ENCODE assay signal across 12 cellular contexts in the genomic region with DNA sequence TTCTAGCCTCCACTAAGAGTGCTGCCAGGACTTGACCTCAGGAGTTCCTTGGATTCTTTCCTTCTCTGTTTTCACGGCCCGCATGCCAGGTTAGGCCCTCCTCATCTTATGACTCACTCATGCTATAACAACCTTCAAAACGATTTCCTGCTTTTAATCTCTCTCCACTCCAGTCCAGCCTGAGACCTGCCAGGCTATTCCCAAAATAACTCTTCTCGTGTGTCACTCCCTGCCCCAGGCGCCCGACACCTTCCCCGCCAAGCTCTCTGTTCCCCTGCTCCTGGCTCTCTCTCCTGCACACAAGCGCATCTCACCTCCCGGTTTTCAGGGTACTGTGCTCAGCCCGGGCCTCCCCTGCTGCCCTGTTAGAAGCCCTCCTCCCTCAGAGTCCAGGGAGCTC.
DNase-seq lines count a peak whose midpoint lies in the region; ATAC-seq and TF ChIP-seq lines count a peak whose summit lies in the region.
"Had no signal": no experiment of that assay in that cellular context is flagged by ENCODE, and none has a peak within 500 bp of the region (broad histone marks: within the 10 kb centered on the region; RNA-seq: fewer than 3 reads in every experiment).

No MANE protein-coding gene starts in this region.

- H3K27ac Mint-ChIP-seq in naive thymus-derived CD4-positive, alpha-beta T cell, result no peak overlapping the region
- H3K27ac Mint-ChIP-seq: activated naive CD8-positive, alpha-beta T cell had no signal

- H3K27me3 ChIP-seq in GM23248 (replicated peaks; ENCODE audit: insufficient read depth) (peaks cover 40% of the 10 kb centered on the region), adipocyte (replicated peaks; ENCODE audit: control insufficient read depth, insufficient read depth, low read length) (peaks cover 77% of the 10 kb centered on the region), cardiac muscle cell (no peaks in the 10 kb centered on the region)
- H3K27me3 ChIP-seq in naive thymus-derived CD4-positive, alpha-beta T cell (ENCODE audit: control insufficient read depth in 2 of 2, insufficient read depth in 2 of 2, low read length in 2 of 2), result no peaks in the 10 kb centered on the region

- H3K27ac ChIP-seq in GM23248, result no peak overlapping the region
- peak overlapping the region; percentile 77 for H3K27ac ChIP-seq in cardiac muscle cell
- H3K27ac ChIP-seq in OCI-LY7 (ENCODE audit: low read depth, low read length, poor library complexity, severe bottlenecking), result no peak overlapping the region
- H3K27ac ChIP-seq in naive thymus-derived CD4-positive, alpha-beta T cell (ENCODE audit: low read depth, low read length), result no peak overlapping the region

- WGBS in GM23248 (ENCODE audit: low coverage in 1 of 2, low lambda C conversion rate in 2 of 2, missing lambda C conversion rate in 2 of 2), 2 experiments, result 41 to 49% methylated on average over 10 of the region's 10 CpGs

- intact Hi-C loops in OCI-LY7 (cut with micrococcal nuclease; ENCODE audit: unreplicated experiment), result no loop called here
- intact Hi-C loops in naive thymus-derived CD4-positive, alpha-beta T cell (cut with micrococcal nuclease), result no loop called here

- H3K4me1 ChIP-seq in GM23248 (ENCODE audit: insufficient read depth) (no peaks in the 10 kb centered on the region), adipocyte (ENCODE audit: control insufficient read depth, insufficient read depth, low read length) (no peaks in the 10 kb centered on the region), cardiac muscle cell (ENCODE audit: low read depth) (peaks cover 26% of the 10 kb centered on the region), OCI-LY7 (ENCODE audit: insufficient read depth, low read length, poor library complexity, severe bottlenecking) (no peaks in the 10 kb centered on the region)
- H3K4me1 ChIP-seq in naive thymus-derived CD4-positive, alpha-beta T cell (ENCODE audit: control insufficient read depth in 2 of 2, insufficient read depth in 2 of 2, low read length in 2 of 2), result no peaks in the 10 kb centered on the region

- H3K9me3 ChIP-seq in GM23248 (ENCODE audit: low read depth) (no peaks in the 10 kb centered on the region), adipocyte (ENCODE audit: control insufficient read depth, low read length) (no peaks in the 10 kb centered on the region), cardiac muscle cell (ENCODE audit: low read depth) (no peaks in the 10 kb centered on the region), OCI-LY7 (ENCODE audit: low read length) (no peaks in the 10 kb centered on the region)
- no peaks in the 10 kb centered on the region for H3K9me3 ChIP-seq in naive thymus-derived CD4-positive, alpha-beta T cell (ENCODE audit: control insufficient read depth in 2 of 3, low read length in 3 of 3)

- H3K4me1 Mint-ChIP-seq in naive thymus-derived CD4-positive, alpha-beta T cell, result peaks cover 0 to 2% (median 0%) of the 10 kb centered on the region in 7 donors

- H3K27me3 Mint-ChIP-seq in naive thymus-derived CD4-positive, alpha-beta T cell, result peaks cover 0 to 3% (median 0%) of the 10 kb centered on the region in 5 donors
- H3K27me3 Mint-ChIP-seq: activated naive CD8-positive, alpha-beta T cell had no signal

- H3K4me3 ChIP-seq in GM23248 (no peak overlapping the region), adipocyte (ENCODE audit: low read length) (no peak overlapping the region), cardiac muscle cell (no peak overlapping the region), OCI-LY7 (ENCODE audit: low read depth, low read length, poor library complexity, severe bottlenecking) (no peak overlapping the region)
- no peak overlapping the region for H3K4me3 ChIP-seq in naive thymus-derived CD4-positive, alpha-beta T cell (ENCODE audit: low read length)

- H3K4me3 Mint-ChIP-seq in naive thymus-derived CD4-positive, alpha-beta T cell, result no peak overlapping the region
- H3K4me3 Mint-ChIP-seq: activated naive CD8-positive, alpha-beta T cell; nephron had no signal

- no peaks in the 10 kb centered on the region for H3F3A ChIP-seq in GM23248 (ENCODE audit: insufficient read depth)

- H4K20me1 ChIP-seq in GM23248 (ENCODE audit: insufficient read depth) (no peaks in the 10 kb centered on the region), OCI-LY7 (ENCODE audit: insufficient read depth, low read length) (no peaks in the 10 kb centered on the region)

- no peak for ATAC-seq in naive thymus-derived CD4-positive, alpha-beta T cell

- TF ChIP-seq CTCF in cardiac muscle cell (IDR thresholded peaks at IDR 0.05; ENCODE audit: low read depth, low read length) (no peak), OCI-LY7 (conservative IDR thresholded peaks at IDR 0.05; ENCODE audit: low read length) (no peak)

- peak; percentile 11 for DNase-seq in GM23248
- DNase-seq in adipocyte (ENCODE audit: low read depth), result peak; percentile 49
- peak; percentile 52 to 84 for DNase-seq in cardiac muscle cell (ENCODE audit: low read depth in 1 of 2, low spot score in 1 of 2)
- DNase-seq in pulmonary artery endothelial cell (ENCODE audit: low read depth, low spot score), result peak; percentile 37
- DNase-seq in central memory CD4-positive, alpha-beta T cell, result no peak
- DNase-seq in NCI-H2196 (lab: John Stamatoyannopoulos, UW; ENCODE audit: unreplicated experiment), result no peak
- DNase-seq in OCI-LY7 (ENCODE audit: low spot score), result no peak
- no peak for DNase-seq in naive thymus-derived CD4-positive, alpha-beta T cell
- DNase-seq: H7, NCI-H1105 had no signal

- H3K79me2 ChIP-seq in GM23248 (ENCODE audit: insufficient read depth) (no peaks in the 10 kb centered on the region), OCI-LY7 (ENCODE audit: insufficient read depth, low read depth, low read length) (no peaks in the 10 kb centered on the region)

- no peaks in the 10 kb centered on the region for H3K36me3 Mint-ChIP-seq in naive thymus-derived CD4-positive, alpha-beta T cell
- H3K36me3 Mint-ChIP-seq: activated naive CD8-positive, alpha-beta T cell had no signal

- H2AFZ ChIP-seq in GM23248 (no peak overlapping the region), OCI-LY7 (ENCODE audit: low read length) (no peak overlapping the region)

- CTCF ChIA-PET in OCI-LY7 (lab: Charles Lee; ENCODE audit: unreplicated experiment), result no interaction called here
- CTCF ChIA-PET in naive thymus-derived CD4-positive, alpha-beta T cell (lab: Charles Lee), result no interaction called here

- BruUV-seq in OCI-LY7 (replicated peaks; lab: Mats Ljungman, UMichigan), result no TSS peak

- no peaks in the 10 kb centered on the region for H3K9me3 Mint-ChIP-seq in naive thymus-derived CD4-positive, alpha-beta T cell
- H3K9me3 Mint-ChIP-seq: nephron had no signal

- in situ Hi-C loops in GM23248 (cut with MboI), result no loop called here

- POLR2A ChIA-PET in OCI-LY7 (lab: Charles Lee), result no interaction called here
- POLR2A ChIA-PET in naive thymus-derived CD4-positive, alpha-beta T cell (lab: Charles Lee), result no interaction called here

- H3K9me2 ChIP-seq in GM23248 (ENCODE audit: insufficient read depth) (no peaks in the 10 kb centered on the region), OCI-LY7 (ENCODE audit: insufficient read depth, low read length) (no peaks in the 10 kb centered on the region)

- H3K4me2 ChIP-seq in GM23248 (ENCODE audit: unreplicated experiment) (no peak overlapping the region), OCI-LY7 (ENCODE audit: low read length) (no peak overlapping the region)

- H3K36me3 ChIP-seq in GM23248 (ENCODE audit: low read depth) (no peaks in the 10 kb centered on the region), adipocyte (ENCODE audit: control insufficient read depth, insufficient read depth, low read length, severe bottlenecking) (no peaks in the 10 kb centered on the region), cardiac muscle cell (no peaks in the 10 kb centered on the region), OCI-LY7 (ENCODE audit: insufficient read depth, low read length) (no peaks in the 10 kb centered on the region)
- no peaks in the 10 kb centered on the region for H3K36me3 ChIP-seq in naive thymus-derived CD4-positive, alpha-beta T cell (ENCODE audit: control insufficient read depth in 2 of 3, insufficient read depth in 3 of 3, low read length in 3 of 3)

- H3K9ac ChIP-seq in GM23248 (no peak overlapping the region), adipocyte (ENCODE audit: low read length) (no peak overlapping the region)

Comparison
In these comparisons a context has a peak if more than half of its experiments do, and no peak if none do; other contexts are left out.
1. DNase-seq: peak in GM23248 (single experiment), adipocyte (single experiment), cardiac muscle cell (2 of 2) and pulmonary artery endothelial cell (single experiment); none in central memory CD4-positive, alpha-beta T cell (single experiment), NCI-H2196 (single experiment), OCI-LY7 (single experiment) and naive thymus-derived CD4-positive, alpha-beta T cell (0 of 9).